ENCODE assay signal across 25 cellular contexts in the genomic region with DNA sequence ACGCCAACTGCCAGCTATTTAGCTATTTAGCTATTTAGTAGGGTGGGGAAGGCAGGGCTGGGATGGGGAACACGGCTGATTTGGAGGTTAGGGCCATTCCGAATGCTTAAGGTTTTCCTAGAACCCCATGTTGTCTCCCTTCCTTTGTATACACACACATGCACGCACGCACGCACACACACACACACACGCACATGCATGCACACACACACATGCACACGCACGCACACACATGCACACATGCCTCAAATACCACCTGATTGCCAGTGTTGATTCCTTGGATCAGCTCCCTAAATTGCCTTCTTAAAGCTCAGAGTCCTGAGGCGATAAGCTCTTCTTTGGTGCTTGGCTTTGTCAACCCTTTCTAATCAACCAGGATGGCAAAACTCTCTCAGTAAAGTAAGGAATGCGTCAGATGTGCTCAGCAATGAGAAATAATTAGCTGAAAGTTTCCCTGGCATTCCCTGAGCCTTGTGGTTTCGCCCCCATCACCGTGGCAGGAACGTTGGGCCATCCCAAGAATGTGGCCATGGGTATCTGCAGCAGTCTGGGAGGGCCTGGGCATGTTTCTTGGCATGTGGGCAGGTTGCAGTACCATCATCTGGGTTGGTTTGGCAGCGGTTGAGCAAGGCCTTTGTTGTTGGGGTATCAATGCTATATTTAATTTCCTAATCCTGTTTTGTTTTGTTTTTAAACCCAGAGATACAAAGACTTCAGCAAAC.
"Had no signal": no experiment of that assay in that cellular context is flagged by ENCODE, and none has a peak within 500 bp of the region (broad histone marks: within the 10 kb centered on the region; RNA-seq: fewer than 3 reads in every experiment).

No MANE protein-coding gene starts in this region.

- H3K36me3 ChIP-seq: breast epithelium, colonic mucosa, lower lobe of right lung, right atrium auricular region, upper lobe of right lung had no signal

- H3K9me3 Mint-ChIP-seq: activated CD4-positive, alpha-beta T cell treated with anti-CD3 and anti-CD28 coated beads, Interleukin-2, amount 10 ng/mL, durations not matched to agents 24 days and 14 days; activated CD8-positive, alpha-beta T cell treated with anti-CD3 and anti-CD28 coated beads for 36 hours; activated naive CD8-positive, alpha-beta T cell treated with anti-CD3 and anti-CD28 coated beads, Interleukin-2, amount 50 U/mL, for 24 hours; activated T-helper 1 cell treated with anti-CD3 and anti-CD28 coated beads, Interleukin-12 subunit alpha, Interleukin-12 subunit beta, Interleukin-2, Interleukin-4 antibody, amounts not matched to agents 30 ng/mL and 10 ng/mL and 1 ng/mL, durations not matched to agents 14 hours and 24 hours and 36 hours had no signal

- H3K4me3 Mint-ChIP-seq: activated CD4-positive, alpha-beta T cell treated with anti-CD3 and anti-CD28 coated beads, Interleukin-2, amount 10 ng/mL, durations not matched to agents 24 days and 14 days; activated CD8-positive, alpha-beta memory T cell treated with anti-CD3 and anti-CD28 coated beads, Interleukin-2, amount 10 ng/mL, durations not matched to agents 7 days and 5 days; activated CD8-positive, alpha-beta T cell treated with anti-CD3 and anti-CD28 coated beads for 36 hours; activated naive CD8-positive, alpha-beta T cell treated with anti-CD3 and anti-CD28 coated beads, Interleukin-2, amount 50 U/mL, for 24 hours; activated T-helper 1 cell treated with anti-CD3 and anti-CD28 coated beads, Interleukin-12 subunit alpha, Interleukin-12 subunit beta, Interleukin-2, Interleukin-4 antibody, amounts not matched to agents 30 ng/mL and 10 ng/mL and 1 ng/mL, durations not matched to agents 14 hours and 24 hours and 36 hours; endodermal cell; naive thymus-derived CD4-positive, alpha-beta T cell; neural crest cell had no signal

- H3K4me3 ChIP-seq: breast epithelium, colonic mucosa, lower lobe of right lung, right atrium auricular region, upper lobe of right lung had no signal

- H3K4me1 ChIP-seq: breast epithelium, colonic mucosa, lower lobe of right lung, right atrium auricular region, upper lobe of right lung had no signal

- H3K36me3 Mint-ChIP-seq: activated CD8-positive, alpha-beta memory T cell treated with anti-CD3 and anti-CD28 coated beads, Interleukin-2, amount 10 ng/mL, durations not matched to agents 7 days and 5 days had no signal

- H3K27ac Mint-ChIP-seq: activated CD4-positive, alpha-beta T cell treated with anti-CD3 and anti-CD28 coated beads, Interleukin-2, amount 10 ng/mL, durations not matched to agents 24 days and 14 days; activated CD8-positive, alpha-beta memory T cell treated with anti-CD3 and anti-CD28 coated beads, Interleukin-2, amount 10 ng/mL, durations not matched to agents 7 days and 5 days; activated CD8-positive, alpha-beta T cell treated with anti-CD3 and anti-CD28 coated beads for 36 hours; activated naive CD8-positive, alpha-beta T cell treated with anti-CD3 and anti-CD28 coated beads, Interleukin-2, amount 50 U/mL, for 24 hours; activated T-helper 1 cell treated with anti-CD3 and anti-CD28 coated beads, Interleukin-12 subunit alpha, Interleukin-12 subunit beta, Interleukin-2, Interleukin-4 antibody, amounts not matched to agents 30 ng/mL and 10 ng/mL and 1 ng/mL, durations not matched to agents 14 hours and 24 hours and 36 hours; endodermal cell; naive thymus-derived CD4-positive, alpha-beta T cell had no signal

- H3K4me1 Mint-ChIP-seq: activated CD4-positive, alpha-beta T cell treated with anti-CD3 and anti-CD28 coated beads, Interleukin-2, amount 10 ng/mL, durations not matched to agents 24 days and 14 days; activated CD8-positive, alpha-beta memory T cell treated with anti-CD3 and anti-CD28 coated beads, Interleukin-2, amount 10 ng/mL, durations not matched to agents 7 days and 5 days; activated naive CD8-positive, alpha-beta T cell treated with anti-CD3 and anti-CD28 coated beads, Interleukin-2, amount 50 U/mL, for 24 hours; endodermal cell; neural crest cell had no signal

- DNase-seq: activated CD4-positive, alpha-beta T cell treated with anti-CD3 and anti-CD28 coated beads, Interleukin-2, amount 10 ng/mL, durations not matched to agents 24 days and 14 days; activated CD8-positive, alpha-beta memory T cell treated with anti-CD3 and anti-CD28 coated beads, Interleukin-2, amount 10 ng/mL, durations not matched to agents 7 days and 5 days; activated CD8-positive, alpha-beta T cell treated with anti-CD3 and anti-CD28 coated beads for 36 hours; activated gamma-delta T cell; activated naive CD4-positive, alpha-beta T cell treated with anti-CD3 and anti-CD28 coated beads, Interleukin-2, amount 50 U/mL, for 16 hours; activated naive CD8-positive, alpha-beta T cell treated with anti-CD3 and anti-CD28 coated beads, Interleukin-2, amount 50 U/mL, for 24 hours; anterior cingulate cortex; colonic mucosa; endodermal cell; foreskin fibroblast; kidney; lower lobe of right lung; naive thymus-derived CD4-positive, alpha-beta T cell; stimulated activated CD4-positive, alpha-beta T cell treated with anti-CD3 and anti-CD28 coated beads, Interleukin-12 subunit alpha, Interleukin-12 subunit beta, amount 100 ng/mL, for 4 hours; stimulated activated CD4-positive, alpha-beta T cell treated with anti-CD3 and anti-CD28 coated beads, Interleukin-4, amount 100 ng/mL, for 4 hours; stimulated activated naive CD8-positive, alpha-beta T cell treated with anti-CD3 and anti-CD28 coated beads, Interleukin-15, Interleukin-2, amounts not matched to agents 100 U/mL and 50 U/mL, for 24 hours; upper lobe of right lung had no signal

- H3K27me3 Mint-ChIP-seq: activated CD4-positive, alpha-beta T cell treated with anti-CD3 and anti-CD28 coated beads, Interleukin-2, amount 10 ng/mL, durations not matched to agents 24 days and 14 days; activated CD8-positive, alpha-beta memory T cell treated with anti-CD3 and anti-CD28 coated beads, Interleukin-2, amount 10 ng/mL, durations not matched to agents 7 days and 5 days; activated CD8-positive, alpha-beta T cell treated with anti-CD3 and anti-CD28 coated beads for 36 hours; activated naive CD8-positive, alpha-beta T cell treated with anti-CD3 and anti-CD28 coated beads, Interleukin-2, amount 50 U/mL, for 24 hours had no signal

- H3K9me3 ChIP-seq: breast epithelium, colonic mucosa, lower lobe of right lung, upper lobe of right lung had no signal

- ATAC-seq: activated CD4-positive, CD25-positive, alpha-beta regulatory T cell treated with anti-CD3 and anti-CD28 coated beads, Interleukin-2, amount 50 U/mL, for 24 hours; activated CD8-positive, alpha-beta memory T cell treated with anti-CD3 and anti-CD28 coated beads, Interleukin-2, amount 10 ng/mL, durations not matched to agents 7 days and 5 days; activated CD8-positive, alpha-beta T cell treated with anti-CD3 and anti-CD28 coated beads for 36 hours; activated naive CD8-positive, alpha-beta T cell treated with anti-CD3 and anti-CD28 coated beads, Interleukin-2, amount 50 U/mL, for 24 hours; left lobe of liver; lower lobe of right lung; naive thymus-derived CD4-positive, alpha-beta T cell; stimulated activated naive CD8-positive, alpha-beta T cell treated with anti-CD3 and anti-CD28 coated beads, Interleukin-15, Interleukin-2, amounts not matched to agents 100 U/mL and 50 U/mL, for 24 hours; upper lobe of right lung had no signal

- H3K27ac ChIP-seq: colonic mucosa, epithelial cell of prostate, lower lobe of right lung, right atrium auricular region, upper lobe of right lung, VCaP had no signal
